ENCODE assay signal across 1 cellular context in the genomic region with DNA sequence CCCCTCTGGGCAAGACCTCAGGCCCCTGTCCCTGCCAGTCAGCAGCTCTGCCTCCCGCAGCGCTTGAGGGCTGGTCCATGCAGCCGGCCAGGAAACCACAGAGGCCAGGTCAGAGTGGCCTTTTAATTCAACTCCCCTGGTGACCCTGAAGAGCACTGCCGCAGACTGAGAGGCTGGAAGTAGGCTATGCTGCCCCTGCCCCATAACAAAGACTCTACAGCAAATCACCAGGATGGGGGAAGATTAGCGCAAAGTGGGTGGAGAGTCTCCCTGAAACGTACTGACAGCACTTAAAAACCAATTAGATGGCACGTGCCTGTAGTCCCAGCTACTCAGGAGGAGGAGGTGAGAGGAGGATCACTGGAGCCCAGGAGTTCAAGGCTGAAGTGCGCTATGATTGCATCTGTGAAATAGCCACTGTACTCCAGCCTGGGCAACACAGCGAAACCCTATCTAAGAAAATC.
TF ChIP-seq lines count a peak whose summit lies in the region.

No MANE protein-coding gene starts in this region.

TF ChIP-seq in HEK293, 187 proteins besides CTCF, POLR2A, EP300 and RAD21 (continued from another document):
- TF ChIP-seq, protein P1, sequence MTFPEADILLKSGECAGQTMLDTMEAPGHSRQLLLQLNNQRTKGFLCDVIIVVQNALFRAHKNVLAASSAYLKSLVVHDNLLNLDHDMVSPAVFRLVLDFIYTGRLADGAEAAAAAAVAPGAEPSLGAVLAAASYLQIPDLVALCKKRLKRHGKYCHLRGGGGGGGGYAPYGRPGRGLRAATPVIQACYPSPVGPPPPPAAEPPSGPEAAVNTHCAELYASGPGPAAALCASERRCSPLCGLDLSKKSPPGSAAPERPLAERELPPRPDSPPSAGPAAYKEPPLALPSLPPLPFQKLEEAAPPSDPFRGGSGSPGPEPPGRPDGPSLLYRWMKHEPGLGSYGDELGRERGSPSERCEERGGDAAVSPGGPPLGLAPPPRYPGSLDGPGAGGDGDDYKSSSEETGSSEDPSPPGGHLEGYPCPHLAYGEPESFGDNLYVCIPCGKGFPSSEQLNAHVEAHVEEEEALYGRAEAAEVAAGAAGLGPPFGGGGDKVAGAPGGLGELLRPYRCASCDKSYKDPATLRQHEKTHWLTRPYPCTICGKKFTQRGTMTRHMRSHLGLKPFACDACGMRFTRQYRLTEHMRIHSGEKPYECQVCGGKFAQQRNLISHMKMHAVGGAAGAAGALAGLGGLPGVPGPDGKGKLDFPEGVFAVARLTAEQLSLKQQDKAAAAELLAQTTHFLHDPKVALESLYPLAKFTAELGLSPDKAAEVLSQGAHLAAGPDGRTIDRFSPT (tag by site-specific recombination; IDR thresholded peaks at IDR 0.05), result no peak
- TF ChIP-seq ZBTB17 (tag by site-specific recombination; IDR thresholded peaks at IDR 0.05) (0 out of 2 replicates have a peak, but pooled peaks have one; percentile 25), ZNF133 (tag by site-specific recombination; IDR thresholded peaks at IDR 0.05) (no peak), WT1 (tag by site-specific recombination; IDR thresholded peaks at IDR 0.05) (peak; percentile 62), ZSCAN30 (tag by site-specific recombination; IDR thresholded peaks at IDR 0.05) (0 out of 2 replicates have a peak, but pooled peaks have one; percentile 31), ZFHX2 (tag by site-specific recombination; conservative IDR thresholded peaks at IDR 0.05) (peak; percentile 89), ZXDB (tag by site-specific recombination; IDR thresholded peaks at IDR 0.05) (peak; percentile 70), SP2 (tag by site-specific recombination; IDR thresholded peaks at IDR 0.05) (peak; percentile 49), ZNF629 (tag by site-specific recombination; IDR thresholded peaks at IDR 0.05) (peak; percentile 31; the same call in 1 of the 2 replicates)
